ENCODE assay signal across 1 cellular context in genomic region chr10:86413046-86413728, GRCh38.
TF ChIP-seq lines count a peak whose summit lies in the region.

No MANE protein-coding gene starts in this region.

TF ChIP-seq in GM12878, 131 proteins besides CTCF, POLR2A, EP300 and RAD21 (continued from another document and continues in another):
- TF ChIP-seq ZNF687 (IDR thresholded peaks at IDR 0.05) (peak; percentile 57; the same call in 1 of the 2 replicates), BCLAF1 (IDR thresholded peaks at IDR 0.05) (no peak), DPF2 (IDR thresholded peaks at IDR 0.05) (peak; percentile 65; the same call in 1 of the 2 replicates), NR2F1 (conservative IDR thresholded peaks at IDR 0.05) (peak; percentile 76), NRF1 (conservative IDR thresholded peaks at IDR 0.05; ENCODE audit: low read depth, low read length) (0 out of 2 replicates have a peak, but pooled peaks have one; percentile 26), CHD1 (IDR thresholded peaks at IDR 0.05; ENCODE audit: low read depth, low read length) (no peak), ZNF217 (IDR thresholded peaks at IDR 0.05) (no peak), EED (IDR thresholded peaks at IDR 0.05; ENCODE audit: low read depth) (no peak; the same call in 1 of the 2 replicates), LARP7 (IDR thresholded peaks at IDR 0.05) (no peak), RUNX3 (IDR thresholded peaks at IDR 0.05; ENCODE audit: low read length) (peak; percentile 92), CREB1 (IDR thresholded peaks at IDR 0.05; ENCODE audit: low read depth) (peak; percentile 42; the same call in 1 of the 2 replicates), SREBF2 (IDR thresholded peaks at IDR 0.05; ENCODE audit: low read length) (no peak), RELB (IDR thresholded peaks at IDR 0.05; ENCODE audit: low read depth) (peak; percentile 51; the same call in 1 of the 2 replicates), SMARCA5 (IDR thresholded peaks at IDR 0.05) (no peak), PML (IDR thresholded peaks at IDR 0.05; ENCODE audit: low read length) (peak; percentile 53; the same call in 1 of the 2 replicates), SUPT20H (IDR thresholded peaks at IDR 0.05; ENCODE audit: borderline replicate concordance, control insufficient read depth, low read depth, low read length) (no peak), ATF2 (IDR thresholded peaks at IDR 0.05; ENCODE audit: low read length) (peak; percentile 89), ZNF274 (IDR thresholded peaks at IDR 0.05; ENCODE audit: insufficient read depth, insufficient read length) (no peak), IRF3 (IDR thresholded peaks at IDR 0.05) (no peak), NR2C1 (IDR thresholded peaks at IDR 0.05) (peak; percentile 5; the same call in 1 of the 2 replicates), RFX5 (IDR thresholded peaks at IDR 0.05; ENCODE audit: low read depth, low read length) (no peak), ZNF592 (IDR thresholded peaks at IDR 0.05) (0 out of 2 replicates have a peak, but pooled peaks have one; percentile 30), NBN (IDR thresholded peaks at IDR 0.05) (peak; percentile 56; the same call in 1 of the 2 replicates), SUZ12 (IDR thresholded peaks at IDR 0.05; ENCODE audit: unreplicated experiment) (no peak), ETV6 (conservative IDR thresholded peaks at IDR 0.05 in 1 of 2, IDR thresholded peaks at IDR 0.05 in 1 of 2; ENCODE audit: borderline replicate concordance in 1 of 2, low read depth in 1 of 2) (0 out of 4 replicates have a peak, but pooled peaks of 1 of the 2 experiments have one; percentile 39), USF2 (IDR thresholded peaks at IDR 0.05; ENCODE audit: borderline replicate concordance, low read depth, low read length) (peak; percentile 70; the same call in 1 of the 2 replicates), MYB (IDR thresholded peaks at IDR 0.05; ENCODE audit: borderline replicate concordance, low read depth, low read length) (no peak), ATF3 (IDR thresholded peaks at IDR 0.05; ENCODE audit: borderline replicate concordance, extremely low read depth, low read depth, low read length) (no peak), SPI1 (IDR thresholded peaks at IDR 0.05; ENCODE audit: borderline replicate concordance, insufficient read depth, low read depth, low read length) (no peak), GATAD2B (conservative IDR thresholded peaks at IDR 0.05; ENCODE audit: low read depth) (no peak), RELA (IDR thresholded peaks at IDR 0.05; ENCODE audit: borderline replicate concordance, partially characterized antibody) (no peak), ZBTB40 (IDR thresholded peaks at IDR 0.05; ENCODE audit: borderline replicate concordance) (no peak), MEF2B (IDR thresholded peaks at IDR 0.05; ENCODE audit: partially characterized antibody, poor library complexity, severe bottlenecking) (peak; percentile 89), TARDBP (IDR thresholded peaks at IDR 0.05; ENCODE audit: borderline replicate concordance) (no peak), SRF (IDR thresholded peaks at IDR 0.05; ENCODE audit: low read depth in 2 of 2, low read length in 2 of 2) (no peak), KLF5 (IDR thresholded peaks at IDR 0.05; ENCODE audit: partially characterized antibody) (no peak), KDM1A (IDR thresholded peaks at IDR 0.05; ENCODE audit: borderline replicate concordance) (no peak), TCF3 (IDR thresholded peaks at IDR 0.05; ENCODE audit: borderline replicate concordance, insufficient read depth, low read depth, low read length) (peak; percentile 75; the same call in 1 of the 2 replicates), JUNB (IDR thresholded peaks at IDR 0.05) (peak; percentile 34), ZSCAN29 (IDR thresholded peaks at IDR 0.05) (no peak)
